Comparison of ENCODE assay signal across 35 cellular contexts in the genomic region with DNA sequence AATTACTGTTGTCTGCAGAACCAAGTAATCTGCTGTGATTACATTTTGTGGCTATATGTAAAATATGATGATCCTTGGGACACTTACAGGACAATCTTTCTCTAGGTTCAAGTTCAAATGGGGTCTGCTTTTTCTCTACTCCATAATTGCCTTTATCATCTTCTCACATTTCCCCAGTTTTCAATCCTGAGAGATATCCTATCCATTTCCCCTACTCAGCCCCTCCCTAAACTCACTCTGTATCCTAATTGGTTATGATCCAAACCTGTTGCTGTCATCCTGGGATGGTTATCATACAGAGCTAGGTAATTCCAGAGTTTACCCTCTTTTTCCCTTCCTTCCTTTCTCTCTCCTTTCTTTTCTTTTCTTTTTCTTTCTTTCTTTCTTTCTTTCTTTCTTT.
"Had no signal": no experiment of that assay in that cellular context is flagged by ENCODE, and none has a peak within 500 bp of the region (broad histone marks: within the 10 kb centered on the region; RNA-seq: fewer than 3 reads in every experiment).

No MANE protein-coding gene starts in this region.

- H3K4me3 ChIP-seq: MG63 had no signal

- DNase-seq: Karpas-422, Kasumi-1, MG63, MM.1S, MV-4-11, NCI-H1048, NCI-H1092, NCI-H1092 treated with DMSO at 0.1 percent for 48 hours, NCI-H1105, NCI-H1105 treated with DMSO at 0.1 percent for 48 hours, NCI-H1417, NCI-H1417 treated with DMSO at 0.1 percent for 48 hours, NCI-H1436, NCI-H1436 treated with DMSO at 0.1 percent for 48 hours, NCI-H146, NCI-H1694, NCI-H1694 treated with DMSO at 0.1 percent for 48 hours, NCI-H187, NCI-H187 treated with DMSO at 0.1 percent for 48 hours, NCI-H1930, NCI-H2029, NCI-H2029 treated with DMSO at 0.1 percent for 48 hours, NCI-H2081, NCI-H2081 treated with DMSO at 0.1 percent for 48 hours, NCI-H2107, NCI-H2171, NCI-H2171 treated with DMSO at 0.1 percent for 48 hours, NCI-H2227 treated with DMSO at 0.1 percent for 48 hours, NCI-H226, NCI-H345, NCI-H446, NCI-H446 treated with DMSO at 0.1 percent for 48 hours, NCI-H510A, NCI-H510A treated with DMSO at 0.1 percent for 48 hours, NCI-H524 had no signal

- H3K36me3 ChIP-seq: MG63 had no signal

- H3K27me3 ChIP-seq: MG63 had no signal

- H3K9me3 ChIP-seq: MG63 had no signal
